17 cellular contexts compared by ENCODE assay signal in the genomic region with DNA sequence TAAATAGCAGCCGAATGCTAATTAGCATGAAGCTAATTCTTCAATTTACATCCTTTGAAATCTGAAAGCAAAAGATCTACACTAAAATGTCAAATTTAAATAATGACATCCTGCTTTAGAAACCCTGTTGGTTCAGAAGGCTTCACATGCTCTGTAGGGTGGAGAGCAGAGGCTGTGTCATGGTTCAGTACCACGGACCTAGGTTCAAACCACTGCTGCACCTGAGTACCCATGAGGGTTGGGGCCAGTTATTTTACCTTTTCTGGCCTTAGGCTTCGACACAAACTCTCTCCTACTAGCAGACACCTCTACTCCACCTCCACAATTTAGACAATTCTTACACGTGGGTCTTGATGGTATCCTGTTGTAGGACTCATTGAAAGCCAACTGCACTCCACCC.
DNase-seq lines count a peak whose midpoint lies in the region; ATAC-seq, FAIRE-seq and TF ChIP-seq lines count a peak whose summit lies in the region.
"Had no signal": no experiment of that assay in that cellular context is flagged by ENCODE, and none has a peak within 500 bp of the region (broad histone marks: within the 10 kb centered on the region; RNA-seq: fewer than 3 reads in every experiment).

No MANE protein-coding gene starts in this region.

- no peaks in the 10 kb centered on the region for H3K27me3 ChIP-seq in HAP-1 (ENCODE audit: low read depth)
- H3K27me3 ChIP-seq: gastroesophageal sphincter had no signal

- no peaks in the 10 kb centered on the region for H3K9me3 ChIP-seq in kidney (ENCODE audit: control insufficient read depth in 1 of 2, low read length in 2 of 2)
- H3K9me3 ChIP-seq in HAP-1: no peaks in the 10 kb centered on the region
- H3K9me3 ChIP-seq: gastroesophageal sphincter had no signal

- in situ Hi-C loops in HAP-1 (cut with MboI; ENCODE audit: low sequenced_read_pairs): no loop called here

- intact Hi-C loops in kidney (cut with DNase I): no loop called here

- peaks cover 48% of the 10 kb centered on the region for H3K36me3 Mint-ChIP-seq in activated naive CD4-positive, alpha-beta T cell treated with anti-CD3 and anti-CD28 coated beads, Interleukin-2, amount 10 ng/mL, durations not matched to agents 7 days and 5 days
- H3K36me3 Mint-ChIP-seq in stimulated activated naive B cell treated with anti-CD40 and anti-IgM and Interleukin-4, amounts not matched to agents 10 μg/mL and 1 μg/mL and 100 μg/mL, for 72 hours: peaks cover 21 to 57% of the 10 kb centered on the region in 2 donors

- no peak overlapping the region for H3K27ac ChIP-seq in kidney (ENCODE audit: low read depth in 2 of 2, low read length in 2 of 2)
- H3K27ac ChIP-seq: gastroesophageal sphincter, RWPE1 had no signal

- H3K4me3 Mint-ChIP-seq in activated naive CD4-positive, alpha-beta T cell treated with anti-CD3 and anti-CD28 coated beads, Interleukin-2, amount 10 ng/mL, durations not matched to agents 7 days and 5 days: no peak overlapping the region
- H3K4me3 Mint-ChIP-seq in stimulated activated naive B cell treated with anti-CD40 and anti-IgM and Interleukin-4, amounts not matched to agents 10 μg/mL and 1 μg/mL and 100 μg/mL, for 72 hours: no peak overlapping the region
- H3K4me3 Mint-ChIP-seq: stimulated activated naive CD8-positive, alpha-beta T cell treated with anti-CD3 and anti-CD28 coated beads, Interleukin-15, Interleukin-2, amounts not matched to agents 100 ng/mL and 50 ng/mL, for 24 hours had no signal

- TF ChIP-seq EP300 in Ishikawa (IDR thresholded peaks at IDR 0.05; ENCODE audit: borderline replicate concordance): no peak

- no peak for DNase-seq in activated naive CD4-positive, alpha-beta T cell treated with anti-CD3 and anti-CD28 coated beads, Interleukin-2, amount 10 ng/mL, durations not matched to agents 7 days and 5 days
- DNase-seq in activated naive CD4-positive, alpha-beta T cell treated with Interleukin-2 at 50 U/mL for 16 hours: no peak
- no peak for DNase-seq in stimulated activated naive B cell treated with anti-CD40 and anti-IgM and Interleukin-4, amounts not matched to agents 10 μg/mL and 1 μg/mL and 100 μg/mL, for 72 hours
- DNase-seq in kidney (no peak), AG20443 (ENCODE audit: low spot score) (no peak), HAP-1 (ENCODE audit: low spot score in 2 of 2) (no peak)
- DNase-seq: activated CD4-positive, alpha-beta T cell treated with anti-CD3 and anti-CD28 coated beads for 48 hours; amygdala; GOT3; NCI-H2081; NCI-H82; nucleus accumbens had no signal

- no peak overlapping the region for H3K9ac ChIP-seq in kidney (ENCODE audit: low read length in 2 of 2)

- TF ChIP-seq CTCF in kidney (IDR thresholded peaks at IDR 0.05; ENCODE audit: borderline replicate concordance, extremely low read depth, insufficient read depth): no peak

- no peaks in the 10 kb centered on the region for H3K27me3 Mint-ChIP-seq in activated naive CD4-positive, alpha-beta T cell treated with anti-CD3 and anti-CD28 coated beads, Interleukin-2, amount 10 ng/mL, durations not matched to agents 7 days and 5 days
- H3K27me3 Mint-ChIP-seq in stimulated activated naive B cell treated with anti-CD40 and anti-IgM and Interleukin-4, amounts not matched to agents 10 μg/mL and 1 μg/mL and 100 μg/mL, for 72 hours: no peaks in the 10 kb centered on the region
- H3K27me3 Mint-ChIP-seq: stimulated activated naive CD8-positive, alpha-beta T cell treated with anti-CD3 and anti-CD28 coated beads, Interleukin-15, Interleukin-2, amounts not matched to agents 100 ng/mL and 50 ng/mL, for 24 hours had no signal

- no peak for TF ChIP-seq RAD21 in Ishikawa (IDR thresholded peaks at IDR 0.05; ENCODE audit: low read depth)

- no peaks in the 10 kb centered on the region for H3K4me1 ChIP-seq in kidney (ENCODE audit: control insufficient read depth in 1 of 2, insufficient read depth in 1 of 2, low read depth in 1 of 2, low read length in 2 of 2)
- no peaks in the 10 kb centered on the region for H3K4me1 ChIP-seq in HAP-1
- H3K4me1 ChIP-seq: gastroesophageal sphincter had no signal

- peak overlapping the region; percentile 88 for H3K27ac Mint-ChIP-seq in activated naive CD4-positive, alpha-beta T cell treated with anti-CD3 and anti-CD28 coated beads, Interleukin-2, amount 10 ng/mL, durations not matched to agents 7 days and 5 days
- peak overlapping the region; percentile 16 for H3K27ac Mint-ChIP-seq in stimulated activated naive B cell treated with anti-CD40 and anti-IgM and Interleukin-4, amounts not matched to agents 10 μg/mL and 1 μg/mL and 100 μg/mL, for 72 hours
- H3K27ac Mint-ChIP-seq: stimulated activated naive CD8-positive, alpha-beta T cell treated with anti-CD3 and anti-CD28 coated beads, Interleukin-15, Interleukin-2, amounts not matched to agents 100 ng/mL and 50 ng/mL, for 24 hours had no signal

- no peak for FAIRE-seq in kidney (lab: Jason Lieb, UNC)

- peak; percentile 41 for ATAC-seq in GM21529 (IDR thresholded peaks at IDR 0.05; ENCODE audit: unreplicated experiment)
- ATAC-seq in stimulated activated naive B cell treated with anti-CD40 and anti-IgM and Interleukin-4, amounts not matched to agents 10 μg/mL and 1 μg/mL and 100 μg/mL, for 72 hours (replicated peaks): peak; percentile 64 to 85
- ATAC-seq: gastroesophageal sphincter had no signal

- peaks cover 0 to 3% of the 10 kb centered on the region in 2 donors for H3K36me3 ChIP-seq in kidney (ENCODE audit: control insufficient read depth in 1 of 2, insufficient read depth in 2 of 2, low read length in 2 of 2)
- peaks cover 5% of the 10 kb centered on the region; the same call in 1 of the 2 replicates for H3K36me3 ChIP-seq in HAP-1 (replicated peaks)

- H3K4me3 ChIP-seq in kidney (ENCODE audit: low read length in 2 of 2): no peak overlapping the region
- no peak overlapping the region for H3K4me3 ChIP-seq in HAP-1
- H3K4me3 ChIP-seq: gastroesophageal sphincter had no signal

- CTCF ChIA-PET in activated naive CD4-positive, alpha-beta T cell treated with anti-CD3 and anti-CD28 coated beads, Interleukin-2, amount 10 ng/mL, durations not matched to agents 7 days and 5 days (lab: Charles Lee): interaction anchor here (0.6 kb wide), 1 partner anchor 314 kb away, joined by 3 read pairs; no protein-coding TSS in a partner anchor

- H3K9me3 Mint-ChIP-seq in activated naive CD4-positive, alpha-beta T cell treated with anti-CD3 and anti-CD28 coated beads, Interleukin-2, amount 10 ng/mL, durations not matched to agents 7 days and 5 days: no peaks in the 10 kb centered on the region
- peaks cover 2 to 13% of the 10 kb centered on the region in 2 donors for H3K9me3 Mint-ChIP-seq in stimulated activated naive B cell treated with anti-CD40 and anti-IgM and Interleukin-4, amounts not matched to agents 10 μg/mL and 1 μg/mL and 100 μg/mL, for 72 hours

- peaks cover 33% of the 10 kb centered on the region for H3K4me1 Mint-ChIP-seq in activated naive CD4-positive, alpha-beta T cell treated with anti-CD3 and anti-CD28 coated beads, Interleukin-2, amount 10 ng/mL, durations not matched to agents 7 days and 5 days
- H3K4me1 Mint-ChIP-seq in stimulated activated naive B cell treated with anti-CD40 and anti-IgM and Interleukin-4, amounts not matched to agents 10 μg/mL and 1 μg/mL and 100 μg/mL, for 72 hours: peaks cover 24 to 30% of the 10 kb centered on the region in 2 donors

TF ChIP-seq in Ishikawa, 13 proteins besides CTCF, POLR2A, EP300 and RAD21:
- TF ChIP-seq REST (IDR thresholded peaks at IDR 0.05; ENCODE audit: low read depth) (peak; percentile 35; the same call in 1 of the 2 replicates), FOXM1 (IDR thresholded peaks at IDR 0.05; ENCODE audit: borderline replicate concordance, low read depth) (no peak)
